23 cellular contexts compared by ENCODE assay signal in genomic region chr3:32076566-32076965, GRCh38. TPM values are rescaled to one million over a fixed set of nuclear protein-coding genes. Genes with fewer than 3 reads are reported as not detected.
A peak's percentile ranks its signal among the peaks of the same experiment; 100 is the strongest.
DNase-seq lines count a peak whose midpoint lies in the region; FAIRE-seq and TF ChIP-seq lines count a peak whose summit lies in the region.
"Had no signal": no experiment of that assay in that cellular context is flagged by ENCODE, and none has a peak within 500 bp of the region (broad histone marks: within the 10 kb centered on the region; RNA-seq: fewer than 3 reads in every experiment).

No MANE protein-coding gene starts in this region.

- H3K79me2 ChIP-seq in astrocyte (ENCODE audit: insufficient read depth, low read length) = no peaks in the 10 kb centered on the region

- peaks cover 2% of the 10 kb centered on the region for H3K9me3 Mint-ChIP-seq in astrocyte (ENCODE audit: unreplicated experiment)
- H3K9me3 Mint-ChIP-seq: natural killer cell treated with Interleukin-12 subunit alpha and Interleukin-12 subunit beta and Interleukin-15 and Interleukin-18, amount 100 ng/mL, for 72 hours; T-cell had no signal

- H3K4me1 ChIP-seq in astrocyte (ENCODE audit: insufficient read depth, low read length) (no peaks in the 10 kb centered on the region), skeletal muscle satellite cell (ENCODE audit: control insufficient read depth, insufficient read depth, low read length) (peaks cover 14% of the 10 kb centered on the region)
- H3K4me1 ChIP-seq: prostate gland had no signal

- H3K27me3 ChIP-seq in astrocyte (ENCODE audit: insufficient read depth, low read length) (no peaks in the 10 kb centered on the region), skeletal muscle satellite cell (ENCODE audit: control insufficient read depth, insufficient read depth, low read length) (no peaks in the 10 kb centered on the region)

- H3K27me3 Mint-ChIP-seq in astrocyte (ENCODE audit: low read depth, unreplicated experiment) = no peaks in the 10 kb centered on the region

- H3K9ac ChIP-seq in astrocyte (ENCODE audit: low read length) = no peak overlapping the region
- no peak overlapping the region for H3K9ac ChIP-seq in skeletal muscle satellite cell (ENCODE audit: low read depth, low read length)
- H3K9ac ChIP-seq: KMS-11 had no signal

- H3K36me3 ChIP-seq in astrocyte (ENCODE audit: insufficient read depth, low read length) = no peaks in the 10 kb centered on the region
- no peaks in the 10 kb centered on the region for H3K36me3 ChIP-seq in skeletal muscle satellite cell (ENCODE audit: insufficient read depth, low read length)
- H3K36me3 ChIP-seq: prostate gland, WERI-Rb-1 had no signal

- no peaks in the 10 kb centered on the region for H4K20me1 ChIP-seq in astrocyte (ENCODE audit: insufficient read depth, low read length)

- no peak overlapping the region for H3K27ac ChIP-seq in astrocyte (ENCODE audit: low read depth, low read length)
- H3K27ac ChIP-seq: KMS-11, prostate gland, WERI-Rb-1 had no signal

- no peak overlapping the region for H2AFZ ChIP-seq in astrocyte (ENCODE audit: low read depth, low read length)

- TF ChIP-seq CTCF in astrocyte (IDR thresholded peaks at IDR 0.05; ENCODE audit: insufficient read depth, low read depth, low read length) = no peak
- TF ChIP-seq CTCF in fibroblast of the aortic adventitia (IDR thresholded peaks at IDR 0.05; ENCODE audit: insufficient read depth, low read length) = no peak

- H3K4me3 Mint-ChIP-seq in astrocyte (ENCODE audit: unreplicated experiment) = no peak overlapping the region
- H3K4me3 Mint-ChIP-seq: natural killer cell treated with Interleukin-12 subunit alpha and Interleukin-12 subunit beta and Interleukin-15 and Interleukin-18, amount 100 ng/mL, for 72 hours; T-cell had no signal

- H3K4me1 Mint-ChIP-seq in astrocyte (ENCODE audit: low read depth, unreplicated experiment) = peaks cover 7% of the 10 kb centered on the region
- H3K4me1 Mint-ChIP-seq: T-cell had no signal

- H3K36me3 Mint-ChIP-seq in astrocyte (ENCODE audit: low read depth, unreplicated experiment) = no peaks in the 10 kb centered on the region
- H3K36me3 Mint-ChIP-seq: natural killer cell treated with Interleukin-12 subunit alpha and Interleukin-12 subunit beta and Interleukin-15 and Interleukin-18, amount 100 ng/mL, for 72 hours; T-cell had no signal

- H3K9me3 ChIP-seq in astrocyte (ENCODE audit: insufficient read depth, low read depth, low read length) (no peaks in the 10 kb centered on the region), skeletal muscle satellite cell (replicated peaks; ENCODE audit: low read length) (no peaks in the 10 kb centered on the region)
- H3K9me3 ChIP-seq: prostate gland had no signal

- no peak overlapping the region for H3K27ac Mint-ChIP-seq in astrocyte (ENCODE audit: unreplicated experiment)
- H3K27ac Mint-ChIP-seq: natural killer cell treated with Interleukin-12 subunit alpha and Interleukin-12 subunit beta and Interleukin-15 and Interleukin-18, amount 100 ng/mL, for 72 hours; T-cell had no signal

- DNase-seq in HT1080 (ENCODE audit: low read depth) (peak; percentile 68), astrocyte (ENCODE audit: low read depth) (peak; percentile 43), fibroblast of the aortic adventitia (ENCODE audit: low read depth) (peak; percentile 11), NCI-H1694 (lab: John Stamatoyannopoulos, UW) (no peak), AG08396 (ENCODE audit: low spot score) (no peak), occipital lobe (lab: John Stamatoyannopoulos, UW) (no peak), HuH-7.5 (ENCODE audit: low spot score) (no peak)
- DNase-seq: activated CD4-positive, alpha-beta T cell treated with anti-CD3 and anti-CD28 coated beads, Interleukin-2, amount 50 U/mL, for 4 hours; activated gamma-delta T cell treated with Interleukin-2 at 50 U/mL for 16 hours; amniotic stem cell; cerebellar nuclear complex; foreskin melanocyte; mesendoderm; NCI-H524; SHP77; stimulated activated CD4-positive, alpha-beta T cell treated with anti-CD3 and anti-CD28 coated beads, Interleukin-4, amount 100 ng/mL, for 4 hours; T-cell; WERI-Rb-1 had no signal

- H3K4me2 ChIP-seq in astrocyte (ENCODE audit: low read length) (peak overlapping the region; percentile 62), skeletal muscle satellite cell (ENCODE audit: low read length) (peak overlapping the region; percentile 15)
- H3K4me2 ChIP-seq: KMS-11 had no signal

- H3K4me3 ChIP-seq in astrocyte (ENCODE audit: insufficient read depth, low read depth, low read length) = no peak overlapping the region
- H3K4me3 ChIP-seq in fibroblast of the aortic adventitia (ENCODE audit: low read depth, low read length) = no peak overlapping the region
- H3K4me3 ChIP-seq in skeletal muscle satellite cell (ENCODE audit: low read length) = no peak overlapping the region
- H3K4me3 ChIP-seq: GM12878, prostate gland had no signal

- no peak for FAIRE-seq in astrocyte (lab: Jason Lieb, UNC)
- FAIRE-seq: GM12878 had no signal

RNA-seq across cellular contexts. Expression of gene GPD1L, which starts 29.9 kb away (rescaled TPM):
- total RNA-seq in HT1080 (2014; rRNA removed; shearing (Covaris generic)) = 11.9 and 16.5 TPM in 2 replicates
- 10.5 and 11.7 TPM in 2 replicates for polyA plus RNA-seq in HT1080 (2015; cell fraction: cytosol; rRNA removed)
- polyA plus RNA-seq in HT1080 (2015; cell fraction: nucleus; rRNA removed) = 8.6 and 11.3 TPM in 2 replicates
- 11.0 and 11.2 TPM in 2 replicates for total RNA-seq in astrocyte
- 8.5 and 10.3 TPM in 2 replicates for total RNA-seq in fibroblast of the aortic adventitia (ENCODE audit: low replicate concordance)
- total RNA-seq in skeletal muscle satellite cell (2012; rRNA removed) = 10.6 and 10.7 TPM in 2 replicates
- 78.8 TPM for total RNA-seq in occipital lobe

Comparison
In these comparisons a context has a peak if more than half of its experiments do, and no peak if none do; other contexts are left out.
1. DNase-seq: peak in HT1080 (single experiment), astrocyte (single experiment) and fibroblast of the aortic adventitia (single experiment); none in NCI-H1694 (single experiment), AG08396 (single experiment), occipital lobe (single experiment) and HuH-7.5 (single experiment).